ENCODE assay signal across 7 cellular contexts in genomic region chr6:151675746-151676459, GRCh38.
DNase-seq lines count a peak whose midpoint lies in the region; ATAC-seq, FAIRE-seq and TF ChIP-seq lines count a peak whose summit lies in the region.

No MANE protein-coding gene starts in this region.

- peak; percentile 81 for ATAC-seq in stimulated activated memory B cell treated with anti-CD40 and anti-IgM and Interleukin-4, amounts not matched to agents 10 μg/mL and 1 μg/mL and 100 μg/mL, for 72 hours

- no peaks in the 10 kb centered on the region for H3K4me1 Mint-ChIP-seq in MCF 10A (ENCODE audit: insufficient read depth, unreplicated experiment)
- peaks cover 8% of the 10 kb centered on the region for H3K4me1 Mint-ChIP-seq in stimulated activated memory B cell treated with anti-CD40 and anti-IgM and Interleukin-4, amounts not matched to agents 10 μg/mL and 1 μg/mL and 100 μg/mL, for 72 hours

- CTCF ChIA-PET in MCF 10A (lab: Yijun Ruan, JAX) = interaction anchor here (0.6 to 2.2 kb wide), 10 partner anchors 11 to 598 kb away, joined by 3 to 13 read pairs (median 4); no protein-coding TSS in a partner anchor

- no peaks in the 10 kb centered on the region for H3K9me3 Mint-ChIP-seq in MCF 10A (ENCODE audit: unreplicated experiment)
- peaks cover 3% of the 10 kb centered on the region for H3K9me3 Mint-ChIP-seq in stimulated activated memory B cell treated with anti-CD40 and anti-IgM and Interleukin-4, amounts not matched to agents 10 μg/mL and 1 μg/mL and 100 μg/mL, for 72 hours

- in situ Hi-C loops in GM23248 (cut with MboI) = no loop called here

- H3K4me3 ChIP-seq in GM23248 (no peak overlapping the region), Karpas-422 (ENCODE audit: low read length) (peak overlapping the region; percentile 23; the same call in 1 of the 2 replicates), liver (ENCODE audit: low read depth in 1 of 3, low read length in 3 of 3) (no peak overlapping the region)

- BruUV-seq in MCF 10A (replicated peaks; lab: Mats Ljungman, UMichigan) = no TSS peak

- H3K9ac ChIP-seq in GM23248 = no peak overlapping the region
- peak overlapping the region; percentile 44 for H3K9ac ChIP-seq in Karpas-422 (ENCODE audit: low read length)
- no peak overlapping the region for H3K9ac ChIP-seq in liver (ENCODE audit: low read depth in 1 of 2, low read length in 2 of 2)

- no peak overlapping the region for H3K4me2 ChIP-seq in GM23248 (ENCODE audit: unreplicated experiment)
- peak overlapping the region; percentile 57 for H3K4me2 ChIP-seq in Karpas-422 (ENCODE audit: low read depth, low read length, poor library complexity, severe bottlenecking)

- peak; percentile 90 to 97 for TF ChIP-seq RAD21 in liver (IDR thresholded peaks at IDR 0.05)

- H3F3A ChIP-seq in GM23248 (ENCODE audit: insufficient read depth) = no peaks in the 10 kb centered on the region

- TF ChIP-seq POLR2A in GM12892 (IDR thresholded peaks at IDR 0.05; ENCODE audit: low read depth, low read length) = no peak

- H3K36me3 Mint-ChIP-seq in MCF 10A (ENCODE audit: insufficient read depth, unreplicated experiment) = no peaks in the 10 kb centered on the region
- no peaks in the 10 kb centered on the region for H3K36me3 Mint-ChIP-seq in stimulated activated memory B cell treated with anti-CD40 and anti-IgM and Interleukin-4, amounts not matched to agents 10 μg/mL and 1 μg/mL and 100 μg/mL, for 72 hours

- H3K36me3 ChIP-seq in GM23248 (ENCODE audit: low read depth) (no peaks in the 10 kb centered on the region), Karpas-422 (ENCODE audit: insufficient read depth, low read length) (no peaks in the 10 kb centered on the region), liver (ENCODE audit: control insufficient read depth in 4 of 4, insufficient read depth in 3 of 4, low read depth in 1 of 4, low read length in 3 of 4) (no peaks in the 10 kb centered on the region)

- WGBS in GM23248 (ENCODE audit: low coverage in 1 of 2, low lambda C conversion rate in 2 of 2, missing lambda C conversion rate in 2 of 2), 2 experiments = 26 to 30% methylated on average over 8 of the region's 8 CpGs
- WGBS in liver = 44% methylated on average over 8 of the region's 8 CpGs

- FAIRE-seq in GM12892 (lab: Jason Lieb, UNC) = peak; percentile 69

- H3K27me3 ChIP-seq in GM23248 (replicated peaks; ENCODE audit: insufficient read depth) (no peaks in the 10 kb centered on the region), Karpas-422 (ENCODE audit: low read length) (no peaks in the 10 kb centered on the region), liver (ENCODE audit: control insufficient read depth in 4 of 4, insufficient read depth in 4 of 4, low read length in 3 of 4) (no peaks in the 10 kb centered on the region)

- POLR2A ChIA-PET in MCF 10A (lab: Yijun Ruan, JAX) = interaction anchor here (0.7 kb wide), 1 partner anchor 10 kb away, joined by 3 read pairs; no protein-coding TSS in a partner anchor

- intact Hi-C loops in MCF 10A (cut with micrococcal nuclease) = loop anchor here (1.0 kb wide), 3 partner anchors 88 to 592 kb away; no protein-coding TSS in a partner anchor

- H3K27ac Mint-ChIP-seq in MCF 10A (ENCODE audit: low read depth, unreplicated experiment) = no peak overlapping the region
- no peak overlapping the region for H3K27ac Mint-ChIP-seq in stimulated activated memory B cell treated with anti-CD40 and anti-IgM and Interleukin-4, amounts not matched to agents 10 μg/mL and 1 μg/mL and 100 μg/mL, for 72 hours

- DNase-seq in GM12892 (ENCODE audit: insufficient read length) = peak; percentile 55
- DNase-seq in GM23248 = peak; percentile 57
- peak; percentile 92 for DNase-seq in Karpas-422
- peak; percentile 37 for DNase-seq in T-helper 9 cell
- DNase-seq in MCF 10A (ENCODE audit: unreplicated experiment) = peak; percentile 71

- H3K9me3 ChIP-seq in GM23248 (ENCODE audit: low read depth) = no peaks in the 10 kb centered on the region
- no peaks in the 10 kb centered on the region for H3K9me3 ChIP-seq in Karpas-422 (ENCODE audit: low read length)
- no peaks in the 10 kb centered on the region for H3K9me3 ChIP-seq in liver (ENCODE audit: control insufficient read depth in 4 of 4, low read length in 3 of 4)

- H3K79me2 ChIP-seq in GM23248 (ENCODE audit: insufficient read depth) = no peaks in the 10 kb centered on the region
- no peaks in the 10 kb centered on the region for H3K79me2 ChIP-seq in Karpas-422 (ENCODE audit: low read length)

- H3K9me2 ChIP-seq in GM23248 (ENCODE audit: insufficient read depth) (no peaks in the 10 kb centered on the region), Karpas-422 (replicated peaks; ENCODE audit: insufficient read depth, low read length) (no peaks in the 10 kb centered on the region)

- H3K4me3 Mint-ChIP-seq in MCF 10A (ENCODE audit: unreplicated experiment) = no peak overlapping the region
- H3K4me3 Mint-ChIP-seq in stimulated activated memory B cell treated with anti-CD40 and anti-IgM and Interleukin-4, amounts not matched to agents 10 μg/mL and 1 μg/mL and 100 μg/mL, for 72 hours = no peak overlapping the region

- TF ChIP-seq CTCF in MCF 10A (IDR thresholded peaks at IDR 0.05; ENCODE audit: unreplicated experiment) (peak; percentile 89), liver (IDR thresholded peaks at IDR 0.05; ENCODE audit: low read depth, low read length, missing input control) (peak; percentile 86)

- H3K27ac ChIP-seq in GM23248 = no peak overlapping the region
- no peak overlapping the region for H3K27ac ChIP-seq in Karpas-422 (ENCODE audit: low read length)
- no peak overlapping the region for H3K27ac ChIP-seq in liver (ENCODE audit: low read depth in 1 of 2, low read length in 2 of 2)

- no peaks in the 10 kb centered on the region for H3K27me3 Mint-ChIP-seq in MCF 10A (ENCODE audit: insufficient read depth, unreplicated experiment)
- no peaks in the 10 kb centered on the region for H3K27me3 Mint-ChIP-seq in stimulated activated memory B cell treated with anti-CD40 and anti-IgM and Interleukin-4, amounts not matched to agents 10 μg/mL and 1 μg/mL and 100 μg/mL, for 72 hours

- H4K20me1 ChIP-seq in GM23248 (ENCODE audit: insufficient read depth) = no peaks in the 10 kb centered on the region
- no peaks in the 10 kb centered on the region for H4K20me1 ChIP-seq in Karpas-422 (ENCODE audit: insufficient read depth, low read depth, low read length)

- H3K4me1 ChIP-seq in GM23248 (ENCODE audit: insufficient read depth) = no peaks in the 10 kb centered on the region
- H3K4me1 ChIP-seq in Karpas-422 (ENCODE audit: low read length) = peaks cover 16% of the 10 kb centered on the region
- peaks cover 3 to 42% (median 34%) of the 10 kb centered on the region in 4 donors for H3K4me1 ChIP-seq in liver (ENCODE audit: control insufficient read depth in 4 of 4, insufficient read depth in 4 of 4, low read length in 3 of 4)

- H2AFZ ChIP-seq in GM23248 = peak overlapping the region; percentile 20; the same call in 1 of the 2 replicates
- peak overlapping the region; percentile 69 for H2AFZ ChIP-seq in Karpas-422 (ENCODE audit: low read length)

TF ChIP-seq in liver, 16 proteins besides CTCF, POLR2A, EP300 and RAD21:
- TF ChIP-seq EGR1 (IDR thresholded peaks at IDR 0.05; ENCODE audit: low read depth in 2 of 2) (no peak), YY1 (IDR thresholded peaks at IDR 0.05) (peak; percentile 35)

Comparison
In these comparisons a context has a peak if more than half of its experiments do, and no peak if none do; other contexts are left out.
1. DNase-seq: peak in every context shown above with its lines; median percentile 92 in Karpas-422; 71 in MCF 10A; 57 in GM23248; 55 in GM12892; 37 in T-helper 9 cell.